ENCODE assay signal across 1 cellular context in genomic region chr3:185815391-185816282, GRCh38.
TF ChIP-seq lines count a peak whose summit lies in the region.

No MANE protein-coding gene starts in this region.

TF ChIP-seq in K562, 482 proteins besides CTCF, POLR2A, EP300 and RAD21 (continued from another document and continues in another):
- TF ChIP-seq DLX4 (CRISPR knock-in tag; IDR thresholded peaks at IDR 0.05) (no peak), MAZ (CRISPR knock-in tag; conservative IDR thresholded peaks at IDR 0.05 in 1 of 2, IDR thresholded peaks at IDR 0.05 in 1 of 2) (no peak; a peak in 1 of 4 replicates), RNF2 (IDR thresholded peaks at IDR 0.05) (0 out of 2 replicates have a peak, but pooled peaks have one; percentile 19), FOXP1 (CRISPR knock-in tag; IDR thresholded peaks at IDR 0.05) (no peak), PCBP2 (IDR thresholded peaks at IDR 0.05; ENCODE audit: low read depth, low read length, poor library complexity, severe bottlenecking) (no peak), E2F6 (IDR thresholded peaks at IDR 0.05; ENCODE audit: borderline replicate concordance in 1 of 2, extremely low read depth in 1 of 2, insufficient read depth in 1 of 2, insufficient read length in 1 of 2, low read depth in 1 of 2, low read length in 1 of 2, poor library complexity in 1 of 2, severe bottlenecking in 1 of 2) (no peak), RBM39 (optimal IDR thresholded peaks at IDR 0.05; ENCODE audit: low read depth, low read length) (no peak), MIER1 (IDR thresholded peaks at IDR 0.05; ENCODE audit: low read depth) (no peak), NRF1 (conservative IDR thresholded peaks at IDR 0.05 in 1 of 2, IDR thresholded peaks at IDR 0.05 in 1 of 2) (no peak), PTTG1 (tag; IDR thresholded peaks at IDR 0.05; ENCODE audit: low read depth) (no peak), CHCHD3 (CRISPR knock-in tag; IDR thresholded peaks at IDR 0.05) (no peak), ZNF121 (CRISPR knock-in tag; conservative IDR thresholded peaks at IDR 0.05) (no peak), ZNF507 (tag; conservative IDR thresholded peaks at IDR 0.05) (no peak), TBP (optimal IDR thresholded peaks at IDR 0.05; ENCODE audit: low read depth, low read length) (no peak), SMAD1 (IDR thresholded peaks at IDR 0.05; ENCODE audit: low read depth, low read length, partially characterized antibody) (no peak), ZFP36 (IDR thresholded peaks at IDR 0.05; ENCODE audit: low read depth, low read length, partially characterized antibody) (no peak), ZNF239 (CRISPR knock-in tag; IDR thresholded peaks at IDR 0.05) (peak; percentile 81), ZBTB7A (IDR thresholded peaks at IDR 0.05; ENCODE audit: borderline replicate concordance, control insufficient read depth, low read depth, low read length) (no peak), ZKSCAN1 (IDR thresholded peaks at IDR 0.05; ENCODE audit: low read depth, low read length) (no peak), LCOR (CRISPR knock-in tag; IDR thresholded peaks at IDR 0.05) (no peak), FOXK2 (conservative IDR thresholded peaks at IDR 0.05 in 1 of 2, IDR thresholded peaks at IDR 0.05 in 1 of 2; ENCODE audit: low read depth in 2 of 2) (peak; percentile 16 to 18; a peak in 1 of 4 replicates), TAF9B (IDR thresholded peaks at IDR 0.05; ENCODE audit: partially characterized antibody) (peak; percentile 34), NCOR1 (IDR thresholded peaks at IDR 0.05) (peak; percentile 54; the same call in 1 of the 2 replicates), SMARCC2 (IDR thresholded peaks at IDR 0.05; ENCODE audit: low read depth) (no peak), ATF7 (IDR thresholded peaks at IDR 0.05) (0 out of 2 replicates have a peak, but pooled peaks have one; percentile 18), EP400 (IDR thresholded peaks at IDR 0.05) (0 out of 2 replicates have a peak, but pooled peaks have one; percentile 19), GATAD2A (IDR thresholded peaks at IDR 0.05) (no peak), ETV5 (CRISPR knock-in tag; IDR thresholded peaks at IDR 0.05; ENCODE audit: low read depth) (no peak), WHSC1 (IDR thresholded peaks at IDR 0.05; ENCODE audit: low read length) (no peak)
- TF ChIP-seq, protein P1, sequence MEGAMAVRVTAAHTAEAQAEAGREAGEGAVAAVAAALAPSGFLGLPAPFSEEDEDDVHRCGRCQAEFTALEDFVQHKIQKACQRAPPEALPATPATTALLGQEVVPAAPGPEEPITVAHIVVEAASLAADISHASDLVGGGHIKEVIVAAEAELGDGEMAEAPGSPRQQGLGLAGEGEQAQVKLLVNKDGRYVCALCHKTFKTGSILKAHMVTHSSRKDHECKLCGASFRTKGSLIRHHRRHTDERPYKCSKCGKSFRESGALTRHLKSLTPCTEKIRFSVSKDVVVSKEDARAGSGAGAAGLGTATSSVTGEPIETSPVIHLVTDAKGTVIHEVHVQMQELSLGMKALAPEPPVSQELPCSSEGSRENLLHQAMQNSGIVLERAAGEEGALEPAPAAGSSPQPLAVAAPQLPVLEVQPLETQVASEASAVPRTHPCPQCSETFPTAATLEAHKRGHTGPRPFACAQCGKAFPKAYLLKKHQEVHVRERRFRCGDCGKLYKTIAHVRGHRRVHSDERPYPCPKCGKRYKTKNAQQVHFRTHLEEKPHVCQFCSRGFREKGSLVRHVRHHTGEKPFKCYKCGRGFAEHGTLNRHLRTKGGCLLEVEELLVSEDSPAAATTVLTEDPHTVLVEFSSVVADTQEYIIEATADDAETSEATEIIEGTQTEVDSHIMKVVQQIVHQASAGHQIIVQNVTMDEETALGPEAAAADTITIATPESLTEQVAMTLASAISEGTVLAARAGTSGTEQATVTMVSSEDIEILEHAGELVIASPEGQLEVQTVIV (CRISPR knock-in tag; IDR thresholded peaks at IDR 0.05; ENCODE audit: borderline replicate concordance): no peak
- TF ChIP-seq, protein P2, sequence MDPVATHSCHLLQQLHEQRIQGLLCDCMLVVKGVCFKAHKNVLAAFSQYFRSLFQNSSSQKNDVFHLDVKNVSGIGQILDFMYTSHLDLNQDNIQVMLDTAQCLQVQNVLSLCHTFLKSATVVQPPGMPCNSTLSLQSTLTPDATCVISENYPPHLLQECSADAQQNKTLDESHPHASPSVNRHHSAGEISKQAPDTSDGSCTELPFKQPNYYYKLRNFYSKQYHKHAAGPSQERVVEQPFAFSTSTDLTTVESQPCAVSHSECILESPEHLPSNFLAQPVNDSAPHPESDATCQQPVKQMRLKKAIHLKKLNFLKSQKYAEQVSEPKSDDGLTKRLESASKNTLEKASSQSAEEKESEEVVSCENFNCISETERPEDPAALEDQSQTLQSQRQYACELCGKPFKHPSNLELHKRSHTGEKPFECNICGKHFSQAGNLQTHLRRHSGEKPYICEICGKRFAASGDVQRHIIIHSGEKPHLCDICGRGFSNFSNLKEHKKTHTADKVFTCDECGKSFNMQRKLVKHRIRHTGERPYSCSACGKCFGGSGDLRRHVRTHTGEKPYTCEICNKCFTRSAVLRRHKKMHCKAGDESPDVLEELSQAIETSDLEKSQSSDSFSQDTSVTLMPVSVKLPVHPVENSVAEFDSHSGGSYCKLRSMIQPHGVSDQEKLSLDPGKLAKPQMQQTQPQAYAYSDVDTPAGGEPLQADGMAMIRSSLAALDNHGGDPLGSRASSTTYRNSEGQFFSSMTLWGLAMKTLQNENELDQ (CRISPR knock-in tag; IDR thresholded peaks at IDR 0.05; ENCODE audit: borderline replicate concordance): no peak
- TF ChIP-seq, protein P3, sequence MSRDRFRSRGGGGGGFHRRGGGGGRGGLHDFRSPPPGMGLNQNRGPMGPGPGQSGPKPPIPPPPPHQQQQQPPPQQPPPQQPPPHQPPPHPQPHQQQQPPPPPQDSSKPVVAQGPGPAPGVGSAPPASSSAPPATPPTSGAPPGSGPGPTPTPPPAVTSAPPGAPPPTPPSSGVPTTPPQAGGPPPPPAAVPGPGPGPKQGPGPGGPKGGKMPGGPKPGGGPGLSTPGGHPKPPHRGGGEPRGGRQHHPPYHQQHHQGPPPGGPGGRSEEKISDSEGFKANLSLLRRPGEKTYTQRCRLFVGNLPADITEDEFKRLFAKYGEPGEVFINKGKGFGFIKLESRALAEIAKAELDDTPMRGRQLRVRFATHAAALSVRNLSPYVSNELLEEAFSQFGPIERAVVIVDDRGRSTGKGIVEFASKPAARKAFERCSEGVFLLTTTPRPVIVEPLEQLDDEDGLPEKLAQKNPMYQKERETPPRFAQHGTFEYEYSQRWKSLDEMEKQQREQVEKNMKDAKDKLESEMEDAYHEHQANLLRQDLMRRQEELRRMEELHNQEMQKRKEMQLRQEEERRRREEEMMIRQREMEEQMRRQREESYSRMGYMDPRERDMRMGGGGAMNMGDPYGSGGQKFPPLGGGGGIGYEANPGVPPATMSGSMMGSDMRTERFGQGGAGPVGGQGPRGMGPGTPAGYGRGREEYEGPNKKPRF (IDR thresholded peaks at IDR 0.05; ENCODE audit: low read depth, low read length): no peak
- TF ChIP-seq, protein P4, sequence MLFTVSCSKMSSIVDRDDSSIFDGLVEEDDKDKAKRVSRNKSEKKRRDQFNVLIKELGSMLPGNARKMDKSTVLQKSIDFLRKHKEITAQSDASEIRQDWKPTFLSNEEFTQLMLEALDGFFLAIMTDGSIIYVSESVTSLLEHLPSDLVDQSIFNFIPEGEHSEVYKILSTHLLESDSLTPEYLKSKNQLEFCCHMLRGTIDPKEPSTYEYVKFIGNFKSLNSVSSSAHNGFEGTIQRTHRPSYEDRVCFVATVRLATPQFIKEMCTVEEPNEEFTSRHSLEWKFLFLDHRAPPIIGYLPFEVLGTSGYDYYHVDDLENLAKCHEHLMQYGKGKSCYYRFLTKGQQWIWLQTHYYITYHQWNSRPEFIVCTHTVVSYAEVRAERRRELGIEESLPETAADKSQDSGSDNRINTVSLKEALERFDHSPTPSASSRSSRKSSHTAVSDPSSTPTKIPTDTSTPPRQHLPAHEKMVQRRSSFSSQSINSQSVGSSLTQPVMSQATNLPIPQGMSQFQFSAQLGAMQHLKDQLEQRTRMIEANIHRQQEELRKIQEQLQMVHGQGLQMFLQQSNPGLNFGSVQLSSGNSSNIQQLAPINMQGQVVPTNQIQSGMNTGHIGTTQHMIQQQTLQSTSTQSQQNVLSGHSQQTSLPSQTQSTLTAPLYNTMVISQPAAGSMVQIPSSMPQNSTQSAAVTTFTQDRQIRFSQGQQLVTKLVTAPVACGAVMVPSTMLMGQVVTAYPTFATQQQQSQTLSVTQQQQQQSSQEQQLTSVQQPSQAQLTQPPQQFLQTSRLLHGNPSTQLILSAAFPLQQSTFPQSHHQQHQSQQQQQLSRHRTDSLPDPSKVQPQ (CRISPR knock-in tag; IDR thresholded peaks at IDR 0.05; ENCODE audit: borderline replicate concordance): no peak
- TF ChIP-seq, protein P5, sequence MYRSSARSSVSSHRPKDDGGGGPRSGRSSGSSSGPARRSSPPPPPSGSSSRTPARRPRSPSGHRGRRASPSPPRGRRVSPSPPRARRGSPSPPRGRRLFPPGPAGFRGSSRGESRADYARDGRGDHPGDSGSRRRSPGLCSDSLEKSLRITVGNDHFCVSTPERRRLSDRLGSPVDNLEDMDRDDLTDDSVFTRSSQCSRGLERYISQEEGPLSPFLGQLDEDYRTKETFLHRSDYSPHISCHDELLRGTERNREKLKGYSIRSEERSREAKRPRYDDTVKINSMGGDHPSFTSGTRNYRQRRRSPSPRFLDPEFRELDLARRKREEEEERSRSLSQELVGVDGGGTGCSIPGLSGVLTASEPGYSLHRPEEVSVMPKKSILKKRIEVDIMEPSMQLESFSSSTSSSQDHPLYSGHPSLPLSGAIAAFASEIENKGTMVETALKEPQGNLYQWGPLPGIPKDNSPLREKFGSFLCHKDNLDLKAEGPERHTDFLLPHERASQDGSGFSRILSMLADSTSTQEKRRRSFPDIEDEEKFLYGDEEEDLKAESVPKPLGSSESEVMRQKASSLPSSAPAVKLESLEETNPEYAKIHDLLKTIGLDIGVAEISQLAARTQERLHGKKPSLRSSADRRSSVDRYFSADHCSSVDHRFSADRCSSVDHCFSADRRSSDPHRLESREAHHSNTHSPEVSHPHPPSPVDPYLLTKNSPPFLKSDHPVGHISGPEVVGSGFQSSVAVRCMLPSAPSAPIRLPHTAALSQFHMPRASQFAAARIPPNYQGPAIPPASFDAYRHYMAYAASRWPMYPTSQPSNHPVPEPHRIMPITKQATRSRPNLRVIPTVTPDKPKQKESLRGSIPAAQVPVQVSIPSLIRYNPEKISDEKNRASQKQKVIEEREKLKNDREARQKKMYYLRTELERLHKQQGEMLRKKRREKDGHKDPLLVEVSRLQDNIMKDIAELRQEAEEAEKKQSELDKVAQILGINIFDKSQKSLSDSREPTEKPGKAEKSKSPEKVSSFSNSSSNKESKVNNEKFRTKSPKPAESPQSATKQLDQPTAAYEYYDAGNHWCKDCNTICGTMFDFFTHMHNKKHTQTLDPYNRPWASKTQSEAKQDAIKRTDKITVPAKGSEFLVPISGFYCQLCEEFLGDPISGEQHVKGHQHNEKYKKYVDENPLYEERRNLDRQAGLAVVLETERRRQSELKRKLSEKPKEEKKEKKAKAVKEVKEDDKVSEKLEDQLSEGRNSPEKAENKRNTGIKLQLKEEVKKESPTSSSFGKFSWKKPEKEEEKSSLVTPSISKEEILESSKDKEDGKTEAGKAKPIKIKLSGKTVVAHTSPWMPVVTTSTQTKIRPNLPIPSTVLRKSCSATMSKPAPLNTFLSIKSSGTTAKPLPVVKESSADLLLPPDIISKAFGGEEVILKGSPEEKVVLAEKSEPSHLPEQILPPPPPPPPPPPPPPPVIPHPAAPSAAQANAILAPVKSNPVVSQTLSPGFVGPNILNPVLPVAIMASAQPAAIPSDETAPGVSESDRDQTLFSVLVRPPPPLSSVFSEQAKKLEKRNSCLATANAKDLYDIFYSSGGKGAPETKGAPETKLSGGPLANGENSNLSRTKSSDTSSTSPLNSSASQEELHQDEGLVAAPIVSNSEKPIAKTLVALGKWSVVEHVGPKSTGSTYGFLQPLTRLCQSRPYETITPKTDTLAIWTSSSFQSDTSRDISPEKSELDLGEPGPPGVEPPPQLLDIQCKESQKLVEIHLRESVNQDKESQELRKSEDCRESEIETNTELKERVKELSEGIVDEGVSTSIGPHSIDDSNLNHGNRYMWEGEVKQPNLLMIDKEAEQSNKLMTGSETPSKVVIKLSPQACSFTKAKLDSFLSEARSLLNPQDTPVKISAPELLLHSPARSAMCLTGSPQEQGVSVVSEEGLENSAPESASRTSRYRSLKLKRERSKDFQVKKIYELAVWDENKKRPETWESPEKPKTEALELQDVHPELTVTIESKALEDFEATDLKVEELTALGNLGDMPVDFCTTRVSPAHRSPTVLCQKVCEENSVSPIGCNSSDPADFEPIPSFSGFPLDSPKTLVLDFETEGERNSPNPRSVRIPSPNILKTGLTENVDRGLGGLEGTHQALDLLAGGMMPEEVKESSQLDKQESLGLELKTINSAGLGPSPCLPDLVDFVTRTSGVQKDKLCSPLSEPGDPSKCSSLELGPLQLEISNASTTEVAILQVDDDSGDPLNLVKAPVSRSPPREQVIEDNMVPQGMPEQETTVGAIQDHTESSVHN (IDR thresholded peaks at IDR 0.05; ENCODE audit: borderline replicate concordance in 1 of 2, low read depth in 1 of 2): no peak
- TF ChIP-seq, protein P6, sequence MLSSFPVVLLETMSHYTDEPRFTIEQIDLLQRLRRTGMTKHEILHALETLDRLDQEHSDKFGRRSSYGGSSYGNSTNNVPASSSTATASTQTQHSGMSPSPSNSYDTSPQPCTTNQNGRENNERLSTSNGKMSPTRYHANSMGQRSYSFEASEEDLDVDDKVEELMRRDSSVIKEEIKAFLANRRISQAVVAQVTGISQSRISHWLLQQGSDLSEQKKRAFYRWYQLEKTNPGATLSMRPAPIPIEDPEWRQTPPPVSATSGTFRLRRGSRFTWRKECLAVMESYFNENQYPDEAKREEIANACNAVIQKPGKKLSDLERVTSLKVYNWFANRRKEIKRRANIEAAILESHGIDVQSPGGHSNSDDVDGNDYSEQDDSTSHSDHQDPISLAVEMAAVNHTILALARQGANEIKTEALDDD (IDR thresholded peaks at IDR 0.05): peak; percentile 77; the same call in 1 of the 2 replicates
